In genomic region chr22:38461057-38461413, GRCh38 we compare ENCODE assay signal across 8 cellular contexts. TPM values are rescaled to one million over a fixed set of nuclear protein-coding genes. Genes with fewer than 3 reads are reported as not detected.
DNase-seq lines count a peak whose midpoint lies in the region; ATAC-seq, FAIRE-seq and TF ChIP-seq lines count a peak whose summit lies in the region.

No MANE protein-coding gene starts in this region.

- TF ChIP-seq CTCF in WERI-Rb-1 (IDR thresholded peaks at IDR 0.05; ENCODE audit: low read depth, low read length) (no peak), retinal pigment epithelial cell (conservative IDR thresholded peaks at IDR 0.05; ENCODE audit: low read depth, low read length) (no peak)

- H3K9me3 ChIP-seq in WERI-Rb-1 (ENCODE audit: severe bottlenecking) = no peaks in the 10 kb centered on the region

- no peaks in the 10 kb centered on the region for H3K27me3 ChIP-seq in WERI-Rb-1 (ENCODE audit: insufficient read depth, low read depth, severe bottlenecking)

- CTCF ChIA-PET in HEK293T (lab: Yijun Ruan, JAX) = interaction anchor here (0.7 to 0.9 kb wide), 2 partner anchors 26 to 180 kb away, joined by 3 read pairs; no protein-coding TSS in a partner anchor

- no peak for FAIRE-seq in GM12892 (lab: Jason Lieb, UNC)

- intact Hi-C loops in left ventricle myocardium superior (cut with micrococcal nuclease) = no loop called here

- no peaks in the 10 kb centered on the region for H3K36me3 ChIP-seq in WERI-Rb-1

- H3K27ac ChIP-seq in WERI-Rb-1 = peak overlapping the region; percentile 27; the same call in 1 of the 2 replicates

- peak overlapping the region; percentile 30 for H3K4me3 ChIP-seq in WERI-Rb-1 (ENCODE audit: low read depth, low read length)
- peak overlapping the region; percentile 14 for H3K4me3 ChIP-seq in retinal pigment epithelial cell (ENCODE audit: low read length)

- ATAC-seq in left ventricle myocardium superior (peak; percentile 15), GM18909 (IDR thresholded peaks at IDR 0.05; ENCODE audit: poor library complexity, unreplicated experiment) (no peak)

- DNase-seq in HEK293T (ENCODE audit: extremely low spot score) (no peak), WERI-Rb-1 (no peak), left ventricle myocardium superior (no peak), retinal pigment epithelial cell (ENCODE audit: low read depth) (no peak), HUDEP-2 (lab: John Stamatoyannopoulos, UW; ENCODE audit: unreplicated experiment in 76 of 76) (no peak), GM12892 (ENCODE audit: insufficient read length) (no peak)
- no peak for DNase-seq in stimulated activated CD4-positive, alpha-beta T cell treated with anti-CD3 and anti-CD28 coated beads, Interleukin-4, amount 100 ng/mL, for 1 hour

- POLR2A ChIA-PET in HEK293T (lab: Yijun Ruan, JAX) = interaction anchor here (0.5 to 2.0 kb wide), 4 partner anchors 14 to 145 kb away, joined by 3 to 6 read pairs (median 3); no protein-coding TSS in a partner anchor

- no peak for TF ChIP-seq POLR2A in GM12892 (IDR thresholded peaks at IDR 0.05; ENCODE audit: low read depth, low read length)

TF ChIP-seq in HEK293T, 16 proteins besides CTCF, POLR2A, EP300 and RAD21:
- TF ChIP-seq SP1 (IDR thresholded peaks at IDR 0.05) (no peak), LEF1 (IDR thresholded peaks at IDR 0.05; ENCODE audit: borderline replicate concordance) (0 out of 2 replicates have a peak, but pooled peaks have one; percentile 49), CTBP1 (IDR thresholded peaks at IDR 0.05; ENCODE audit: borderline replicate concordance) (no peak), TARDBP (IDR thresholded peaks at IDR 0.05) (no peak), FOXK2 (IDR thresholded peaks at IDR 0.05) (no peak)

RNA-seq across cellular contexts. Expression of gene KCNJ4, which starts 6.0 kb away (rescaled TPM):
- 20.5 TPM for total RNA-seq in left ventricle myocardium superior
- polyA plus RNA-seq in GM12892 (2012; ENCODE audit: missing spikeins) = not detected

RNA-seq across cellular contexts. Expression of gene KDELR3, which starts 6.9 kb away (rescaled TPM):
- 4.2 TPM for total RNA-seq in left ventricle myocardium superior
- 0.34 TPM for polyA plus RNA-seq in GM12892 (2012; ENCODE audit: missing spikeins)

RNA-seq across cellular contexts. Expression of gene DDX17, which starts 45.1 kb away (rescaled TPM):
- 212 TPM for total RNA-seq in left ventricle myocardium superior
- 218 TPM for polyA plus RNA-seq in GM12892 (2012; ENCODE audit: missing spikeins)
